Comparison of ENCODE assay signal across 1 cellular context in the genomic region with DNA sequence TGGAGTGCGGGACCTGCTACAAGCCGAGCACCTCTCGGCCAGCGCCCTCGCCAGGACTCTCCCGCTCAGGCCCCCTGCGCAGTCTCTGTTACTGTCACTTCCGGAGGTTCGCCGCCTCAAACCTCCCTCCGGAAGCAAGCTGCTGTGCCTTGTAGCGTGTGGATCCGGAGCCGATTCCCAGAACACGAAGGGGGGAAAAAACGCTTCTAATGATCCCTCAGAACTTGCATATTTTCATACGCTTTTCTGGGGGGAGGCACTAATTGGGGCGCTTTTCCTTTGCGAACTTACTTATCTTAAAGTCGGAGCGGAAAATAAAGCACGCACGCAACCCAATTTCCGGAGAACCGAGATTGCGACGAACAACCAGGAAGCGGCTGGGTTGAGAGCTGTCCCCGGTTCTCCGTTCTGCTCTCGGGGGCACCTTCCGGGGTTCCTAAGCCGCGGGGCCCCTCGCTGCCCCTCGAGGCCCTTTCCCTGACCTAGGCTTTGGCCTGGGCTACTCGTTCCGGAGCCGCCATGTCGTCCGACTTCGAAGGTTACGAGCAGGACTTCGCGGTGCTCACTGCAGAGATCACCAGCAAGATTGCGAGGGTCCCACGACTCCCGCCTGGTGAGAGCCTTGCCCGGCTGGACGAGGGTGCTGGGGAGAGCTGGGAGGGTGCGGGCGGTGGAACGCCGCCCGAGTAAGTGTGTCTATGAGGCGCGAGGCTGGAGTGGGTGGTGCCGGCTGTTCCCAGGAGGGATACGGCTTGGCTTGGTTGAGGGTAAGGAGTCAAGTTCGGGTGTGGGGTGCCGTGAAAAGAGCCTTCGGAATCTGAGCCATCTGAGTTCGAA.
A peak's percentile ranks its signal among the peaks of the same experiment; 100 is the strongest.
TF ChIP-seq lines count a peak whose summit lies in the region.

Gene VTI1A (plus strand): TSS at position 361 of the 837 bp plus-strand sequence. CDS start 159 bp downstream, at position 520.
Gene ZDHHC6 (minus strand): TSS at position 60 of the 837 bp plus-strand sequence. CDS start 1,478 bp downstream, outside the sequence.

TF ChIP-seq in GM23338, 12 proteins besides CTCF, POLR2A, EP300 and RAD21 (continued from another document):
- TF ChIP-seq ZNF462 (CRISPR knock-in tag; IDR thresholded peaks at IDR 0.05) (no peak), EZH2 (IDR thresholded peaks at IDR 0.05; ENCODE audit: low read depth, unreplicated experiment) (no peak), EZH2phosphoT487 (IDR thresholded peaks at IDR 0.05; ENCODE audit: unreplicated experiment) (no peak), POLR2AphosphoS5 (IDR thresholded peaks at IDR 0.05; ENCODE audit: low read depth) (peak; percentile 80), JUNB (IDR thresholded peaks at IDR 0.05; ENCODE audit: unreplicated experiment) (no peak), ZNF331 (CRISPR knock-in tag; IDR thresholded peaks at IDR 0.05; ENCODE audit: low read depth) (no peak), ETS1 (IDR thresholded peaks at IDR 0.05) (peak; percentile 52; the same call in 1 of the 2 replicates), NANOG (IDR thresholded peaks at IDR 0.05; ENCODE audit: borderline replicate concordance) (no peak), ZNF114 (CRISPR knock-in tag; IDR thresholded peaks at IDR 0.05) (no peak), CREB1 (CRISPR knock-in tag; IDR thresholded peaks at IDR 0.05; ENCODE audit: low read depth) (peak; percentile 81)
- TF ChIP-seq, protein P1, sequence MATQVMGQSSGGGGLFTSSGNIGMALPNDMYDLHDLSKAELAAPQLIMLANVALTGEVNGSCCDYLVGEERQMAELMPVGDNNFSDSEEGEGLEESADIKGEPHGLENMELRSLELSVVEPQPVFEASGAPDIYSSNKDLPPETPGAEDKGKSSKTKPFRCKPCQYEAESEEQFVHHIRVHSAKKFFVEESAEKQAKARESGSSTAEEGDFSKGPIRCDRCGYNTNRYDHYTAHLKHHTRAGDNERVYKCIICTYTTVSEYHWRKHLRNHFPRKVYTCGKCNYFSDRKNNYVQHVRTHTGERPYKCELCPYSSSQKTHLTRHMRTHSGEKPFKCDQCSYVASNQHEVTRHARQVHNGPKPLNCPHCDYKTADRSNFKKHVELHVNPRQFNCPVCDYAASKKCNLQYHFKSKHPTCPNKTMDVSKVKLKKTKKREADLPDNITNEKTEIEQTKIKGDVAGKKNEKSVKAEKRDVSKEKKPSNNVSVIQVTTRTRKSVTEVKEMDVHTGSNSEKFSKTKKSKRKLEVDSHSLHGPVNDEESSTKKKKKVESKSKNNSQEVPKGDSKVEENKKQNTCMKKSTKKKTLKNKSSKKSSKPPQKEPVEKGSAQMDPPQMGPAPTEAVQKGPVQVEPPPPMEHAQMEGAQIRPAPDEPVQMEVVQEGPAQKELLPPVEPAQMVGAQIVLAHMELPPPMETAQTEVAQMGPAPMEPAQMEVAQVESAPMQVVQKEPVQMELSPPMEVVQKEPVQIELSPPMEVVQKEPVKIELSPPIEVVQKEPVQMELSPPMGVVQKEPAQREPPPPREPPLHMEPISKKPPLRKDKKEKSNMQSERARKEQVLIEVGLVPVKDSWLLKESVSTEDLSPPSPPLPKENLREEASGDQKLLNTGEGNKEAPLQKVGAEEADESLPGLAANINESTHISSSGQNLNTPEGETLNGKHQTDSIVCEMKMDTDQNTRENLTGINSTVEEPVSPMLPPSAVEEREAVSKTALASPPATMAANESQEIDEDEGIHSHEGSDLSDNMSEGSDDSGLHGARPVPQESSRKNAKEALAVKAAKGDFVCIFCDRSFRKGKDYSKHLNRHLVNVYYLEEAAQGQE (IDR thresholded peaks at IDR 0.05; ENCODE audit: unreplicated experiment), result peak; percentile 19
